Comparison of ENCODE assay signal across 9 cellular contexts in genomic region chr14:68781161-68782021, GRCh38. TPM values are rescaled to one million over a fixed set of nuclear protein-coding genes. Genes with fewer than 3 reads are reported as not detected.
A peak's percentile ranks its signal among the peaks of the same experiment; 100 is the strongest.
DNase-seq lines count a peak whose midpoint lies in the region; ATAC-seq, FAIRE-seq and TF ChIP-seq lines count a peak whose summit lies in the region.
"Had no signal": no experiment of that assay in that cellular context is flagged by ENCODE, and none has a peak within 500 bp of the region (broad histone marks: within the 10 kb centered on the region; RNA-seq: fewer than 3 reads in every experiment).

No MANE protein-coding gene starts in this region.

- peak overlapping the region; percentile 78 for H3K4me2 ChIP-seq in astrocyte (ENCODE audit: low read length)

- H3K79me2 ChIP-seq in astrocyte (ENCODE audit: insufficient read depth, low read length), result no peaks in the 10 kb centered on the region

- 86 to 91% methylated on average over 13 to 14 of the region's 14 CpGs for WGBS in thyroid gland, 2 donors

- TF ChIP-seq CTCF in astrocyte (IDR thresholded peaks at IDR 0.05; ENCODE audit: insufficient read depth, low read depth, low read length) (no peak), mesothelial cell of epicardium (IDR thresholded peaks at IDR 0.05; ENCODE audit: unreplicated experiment) (no peak), thyroid gland (IDR thresholded peaks at IDR 0.05) (no peak), GM13977 (IDR thresholded peaks at IDR 0.05; ENCODE audit: extremely low read depth, insufficient read depth, missing control alignments) (no peak)

- no peaks in the 10 kb centered on the region for H4K20me1 ChIP-seq in astrocyte (ENCODE audit: insufficient read depth, low read length)

- peak overlapping the region; percentile 39 for H3K9ac ChIP-seq in astrocyte (ENCODE audit: low read length)

- no peak for TF ChIP-seq POLR2A in thyroid gland (IDR thresholded peaks at IDR 0.05)

- ATAC-seq in T-helper 17 cell, result peak; percentile 74
- no peak for ATAC-seq in HG03039 (IDR thresholded peaks at IDR 0.05; ENCODE audit: unreplicated experiment)
- ATAC-seq in GM19397 (IDR thresholded peaks at IDR 0.05; ENCODE audit: unreplicated experiment), result no peak

- FAIRE-seq in astrocyte (lab: Jason Lieb, UNC), result no peak
- FAIRE-seq: TTC549 had no signal

- in situ Hi-C loops in GM13977 (cut with MboI; ENCODE audit: low pct_unique_long_range_greater_than_20kb, low sequenced_read_pairs, unreplicated experiment), result no loop called here

- H3K4me3 ChIP-seq in astrocyte (ENCODE audit: insufficient read depth, low read depth, low read length) (no peak overlapping the region), thyroid gland (replicated peaks in 1 of 3) (no peak overlapping the region)

- H3K4me1 Mint-ChIP-seq in T-helper 17 cell (peaks cover 54% of the 10 kb centered on the region), astrocyte (ENCODE audit: low read depth, unreplicated experiment) (peaks cover 41% of the 10 kb centered on the region), mesothelial cell of epicardium (peaks cover 42% of the 10 kb centered on the region)

- H3K4me3 Mint-ChIP-seq in T-helper 17 cell (peak overlapping the region; percentile 90), astrocyte (ENCODE audit: unreplicated experiment) (peak overlapping the region; percentile 4), mesothelial cell of epicardium (no peak overlapping the region)

- H3K27me3 Mint-ChIP-seq in T-helper 17 cell (no peaks in the 10 kb centered on the region), astrocyte (ENCODE audit: low read depth, unreplicated experiment) (no peaks in the 10 kb centered on the region), mesothelial cell of epicardium (ENCODE audit: low read depth) (no peaks in the 10 kb centered on the region)

- peak overlapping the region; percentile 96 for H3K27ac Mint-ChIP-seq in T-helper 17 cell
- peak overlapping the region; percentile 4 for H3K27ac Mint-ChIP-seq in astrocyte (ENCODE audit: unreplicated experiment)
- H3K27ac Mint-ChIP-seq in mesothelial cell of epicardium, result peak overlapping the region; percentile 96

- H3K27me3 ChIP-seq in astrocyte (ENCODE audit: insufficient read depth, low read length) (no peaks in the 10 kb centered on the region), thyroid gland (no peaks in the 10 kb centered on the region)

- H3K4me1 ChIP-seq in astrocyte (ENCODE audit: insufficient read depth, low read length) (peaks cover 50% of the 10 kb centered on the region), thyroid gland (peaks cover 0 to 37% of the 10 kb centered on the region in 2 donors)

- H3K27ac ChIP-seq in astrocyte (ENCODE audit: low read depth, low read length), result peak overlapping the region; percentile 77
- peak overlapping the region in 2 of 3 donors; percentile 37 to 44 for H3K27ac ChIP-seq in thyroid gland

- intact Hi-C loops in thyroid gland (cut with DNase I), result loop anchor here (5.0 kb wide), 1 partner anchor 89 kb away; no protein-coding TSS in a partner anchor

- H3K36me3 Mint-ChIP-seq in T-helper 17 cell (ENCODE audit: low read depth) (no peaks in the 10 kb centered on the region), astrocyte (ENCODE audit: low read depth, unreplicated experiment) (no peaks in the 10 kb centered on the region), mesothelial cell of epicardium (no peaks in the 10 kb centered on the region)

- no peaks in the 10 kb centered on the region for H3K9me3 ChIP-seq in T-helper 17 cell (ENCODE audit: control insufficient read depth, low read length, poor library complexity, severe bottlenecking)
- no peaks in the 10 kb centered on the region for H3K9me3 ChIP-seq in astrocyte (ENCODE audit: insufficient read depth, low read depth, low read length)
- no peaks in the 10 kb centered on the region for H3K9me3 ChIP-seq in thyroid gland

- DNase-seq in T-helper 17 cell (peak in 2 of 3 donors; percentile 51 to 56), astrocyte (ENCODE audit: low read depth) (no peak), mesothelial cell of epicardium (ENCODE audit: low spot score in 2 of 2, unreplicated experiment in 2 of 2) (no peak), thyroid gland (no peak), NCI-H146 treated with DMSO at 0.1 percent for 48 hours (lab: John Stamatoyannopoulos, UW; ENCODE audit: unreplicated experiment) (no peak), GM13977 (ENCODE audit: low spot score) (no peak)

- H2AFZ ChIP-seq in astrocyte (ENCODE audit: low read depth, low read length), result peak overlapping the region; percentile 22

- no peaks in the 10 kb centered on the region for H3K9me3 Mint-ChIP-seq in astrocyte (ENCODE audit: unreplicated experiment)
- H3K9me3 Mint-ChIP-seq in mesothelial cell of epicardium, result no peaks in the 10 kb centered on the region

- H3K36me3 ChIP-seq in astrocyte (ENCODE audit: insufficient read depth, low read length), result no peaks in the 10 kb centered on the region
- H3K36me3 ChIP-seq in thyroid gland, result no peaks in the 10 kb centered on the region

RNA-seq across cellular contexts. Expression of gene ZFP36L1, which starts 11.5 kb away (rescaled TPM):
- total RNA-seq in T-helper 17 cell (100 to 1,000 TPM; 217 to 257 TPM), astrocyte (210 and 219 TPM in 2 replicates), mesothelial cell of epicardium (377 to 390 TPM (median 382 TPM) in 3 replicates), thyroid gland (100 to 1,000 TPM in 3 of 4 donors, 10 to 100 TPM in 1; 96.9 to 274 (median 127) TPM)

Comparison
In these comparisons a context has a peak if more than half of its experiments do, and no peak if none do; other contexts are left out.
1. DNase-seq: peak in T-helper 17 cell (2 of 3); none in astrocyte (single experiment), mesothelial cell of epicardium (0 of 2), thyroid gland (0 of 2), NCI-H146 treated with DMSO at 0.1 percent for 48 hours (single experiment) and GM13977 (single experiment).
2. H3K27ac Mint-ChIP-seq: peak in every context shown above with its lines; median percentile 96 in T-helper 17 cell; 96 in mesothelial cell of epicardium; 4 in astrocyte.